ENCODE assay signal across 8 cellular contexts in the genomic region with DNA sequence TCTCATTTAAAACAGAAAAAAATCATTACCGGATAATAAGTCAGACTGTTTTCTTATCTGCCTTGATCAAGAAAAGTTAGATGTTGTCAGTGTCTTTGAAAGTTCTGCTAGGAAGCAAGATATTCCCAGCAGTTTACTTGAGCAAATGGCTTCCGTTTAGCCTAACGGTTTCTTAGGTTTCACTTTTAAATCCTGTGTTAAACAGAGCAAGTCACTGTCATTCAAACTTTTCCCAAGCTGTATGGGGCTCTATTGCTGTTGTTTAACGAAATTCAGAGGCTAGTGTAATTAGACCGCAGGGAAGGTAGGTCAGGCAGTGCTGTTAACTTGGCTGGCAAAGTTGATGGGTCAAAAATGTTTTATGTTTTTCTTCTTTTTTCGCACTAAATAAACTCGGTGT.
DNase-seq lines count a peak whose midpoint lies in the region; ATAC-seq and TF ChIP-seq lines count a peak whose summit lies in the region.

No MANE protein-coding gene starts in this region.

- H3K4me3 Mint-ChIP-seq in stimulated activated memory B cell treated with anti-CD40 and anti-IgM and Interleukin-4, amounts not matched to agents 10 μg/mL and 1 μg/mL and 100 μg/mL, for 72 hours, result no peak overlapping the region

- no peaks in the 10 kb centered on the region for H3K27me3 Mint-ChIP-seq in stimulated activated memory B cell treated with anti-CD40 and anti-IgM and Interleukin-4, amounts not matched to agents 10 μg/mL and 1 μg/mL and 100 μg/mL, for 72 hours

- no peaks in the 10 kb centered on the region for H3K9me3 Mint-ChIP-seq in stimulated activated memory B cell treated with anti-CD40 and anti-IgM and Interleukin-4, amounts not matched to agents 10 μg/mL and 1 μg/mL and 100 μg/mL, for 72 hours

- ATAC-seq in DND-41 (ENCODE audit: insufficient read depth, low read depth), result peak; percentile 39
- no peak for ATAC-seq in stimulated activated memory B cell treated with anti-CD40 and anti-IgM and Interleukin-4, amounts not matched to agents 10 μg/mL and 1 μg/mL and 100 μg/mL, for 72 hours
- ATAC-seq in left cardiac atrium, result no peak
- ATAC-seq in HG03045 (IDR thresholded peaks at IDR 0.05; ENCODE audit: unreplicated experiment), result no peak

- DNase-seq in DND-41, result peak; percentile 43
- DNase-seq in NCI-H460 (ENCODE audit: extremely low read depth, low read depth), result peak; percentile 15
- peak; percentile 31 for DNase-seq in choroid plexus epithelial cell (ENCODE audit: low read depth)
- no peak for DNase-seq in ovary
- no peak for DNase-seq in NCI-H446 (lab: John Stamatoyannopoulos, UW)
- DNase-seq in left cardiac atrium, result no peak

- H3K9ac ChIP-seq in DND-41 (ENCODE audit: low read depth, low read length), result peak overlapping the region; percentile 67

- no peak overlapping the region for H3K27ac Mint-ChIP-seq in stimulated activated memory B cell treated with anti-CD40 and anti-IgM and Interleukin-4, amounts not matched to agents 10 μg/mL and 1 μg/mL and 100 μg/mL, for 72 hours

- H3K9me3 ChIP-seq in DND-41 (ENCODE audit: insufficient read depth, low read length, severe bottlenecking) (no peaks in the 10 kb centered on the region), ovary (no peaks in the 10 kb centered on the region)

- H3K27me3 ChIP-seq in DND-41 (ENCODE audit: insufficient read depth, low read length, poor library complexity) (no peaks in the 10 kb centered on the region), ovary (no peaks in the 10 kb centered on the region)

- no peak for TF ChIP-seq POLR2A in ovary (IDR thresholded peaks at IDR 0.05)

- H3K4me1 ChIP-seq in DND-41 (ENCODE audit: insufficient read depth, low read length) (peaks cover 50% of the 10 kb centered on the region), ovary (ENCODE audit: insufficient read depth) (no peaks in the 10 kb centered on the region)

- peaks cover 56% of the 10 kb centered on the region for H3K79me2 ChIP-seq in DND-41 (ENCODE audit: insufficient read depth, low read length)

- H3K36me3 Mint-ChIP-seq in stimulated activated memory B cell treated with anti-CD40 and anti-IgM and Interleukin-4, amounts not matched to agents 10 μg/mL and 1 μg/mL and 100 μg/mL, for 72 hours, result no peaks in the 10 kb centered on the region

- peak overlapping the region; percentile 92 for H3K27ac ChIP-seq in DND-41 (ENCODE audit: low read length)
- no peak overlapping the region for H3K27ac ChIP-seq in ovary

- intact Hi-C loops in ovary (cut with DNase I), result no loop called here
- intact Hi-C loops in left cardiac atrium (cut with DNase I), result no loop called here

- H3K4me3 ChIP-seq in DND-41 (ENCODE audit: low read depth in 1 of 2, low read length in 2 of 2), result peak overlapping the region; percentile 10 to 52; a peak in 3 of 4 replicates
- H3K4me3 ChIP-seq in choroid plexus epithelial cell (ENCODE audit: low read depth, low read length), result peak overlapping the region; percentile 48
- H3K4me3 ChIP-seq in ovary, result peak overlapping the region; percentile 23

- H3K36me3 ChIP-seq in DND-41 (ENCODE audit: insufficient read depth, low read length), result peaks cover 13% of the 10 kb centered on the region
- H3K36me3 ChIP-seq in ovary, result no peaks in the 10 kb centered on the region

- H2AFZ ChIP-seq in DND-41 (ENCODE audit: low read depth, low read length), result peak overlapping the region; percentile 61

- WGBS in ovary, 3 donors, result 11 to 31% (median 18%) methylated on average over 7 of the region's 7 CpGs

- peak overlapping the region; percentile 68 for H3K4me2 ChIP-seq in DND-41 (ENCODE audit: insufficient read depth, low read length)

- TF ChIP-seq CTCF in DND-41 (IDR thresholded peaks at IDR 0.05; ENCODE audit: borderline replicate concordance, extremely low read depth, low read length, poor library complexity, severe bottlenecking) (no peak), choroid plexus epithelial cell (conservative IDR thresholded peaks at IDR 0.05; ENCODE audit: low read depth, low read length) (no peak), ovary (IDR thresholded peaks at IDR 0.05) (no peak)

- H3K4me1 Mint-ChIP-seq in stimulated activated memory B cell treated with anti-CD40 and anti-IgM and Interleukin-4, amounts not matched to agents 10 μg/mL and 1 μg/mL and 100 μg/mL, for 72 hours, result no peaks in the 10 kb centered on the region

- H4K20me1 ChIP-seq in DND-41 (ENCODE audit: insufficient read depth, low read length), result peaks cover 19% of the 10 kb centered on the region; the same call in 1 of the 2 replicates

- TF ChIP-seq EP300 in ovary (IDR thresholded peaks at IDR 0.05), result no peak

Comparison
In these comparisons a context has a peak if more than half of its experiments do, and no peak if none do; other contexts are left out.
1. DNase-seq: peak in DND-41 (single experiment), NCI-H460 (single experiment) and choroid plexus epithelial cell (single experiment); none in ovary (0 of 5), NCI-H446 (0 of 2) and left cardiac atrium (single experiment).
2. Peak in every context shown above with its lines, with median percentiles within 50 percentile points of each other: H3K4me3 ChIP-seq.